34 cellular contexts compared by ENCODE assay signal in the genomic region with DNA sequence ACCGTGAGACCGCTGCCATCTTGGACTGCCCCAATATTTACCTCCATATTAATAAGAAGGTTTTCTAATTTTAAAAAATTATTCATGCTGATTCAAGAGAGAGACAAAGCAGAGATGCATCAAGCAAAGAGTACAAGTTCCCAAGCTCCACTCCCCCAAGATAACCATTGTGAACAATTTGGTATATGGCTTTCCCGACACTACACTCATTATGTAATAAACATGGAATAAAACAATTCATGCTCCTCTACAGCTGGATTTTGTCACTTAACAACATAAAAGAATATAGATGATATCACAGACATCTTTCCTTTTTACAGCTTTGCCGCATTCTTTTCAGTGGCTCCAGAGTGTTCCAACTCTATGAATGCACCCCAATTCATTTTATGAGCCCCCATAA.
"Had no signal": no experiment of that assay in that cellular context is flagged by ENCODE, and none has a peak within 500 bp of the region (broad histone marks: within the 10 kb centered on the region; RNA-seq: fewer than 3 reads in every experiment).

No MANE protein-coding gene starts in this region.

- H3K27ac ChIP-seq: adrenal gland, body of pancreas, brain microvascular endothelial cell, breast epithelium, VCaP had no signal

- FAIRE-seq: astrocyte, TTC549 had no signal

- DNase-seq: activated B cell treated with CpG ODN at 0.5 μM for 24 hours; activated CD4-positive, alpha-beta memory T cell treated with anti-CD3 and anti-CD28 coated beads for 36 hours; activated CD4-positive, alpha-beta T cell treated with anti-CD3 and anti-CD28 coated beads for 4 hours; activated CD4-positive, alpha-beta T cell treated with anti-CD3 and anti-CD28 coated beads, Interleukin-2, amount 10 ng/mL, durations not matched to agents 24 days and 14 days; activated CD4-positive, alpha-beta T cell treated with anti-CD3 and anti-CD28 coated beads, Interleukin-2, amount 50 U/mL, for 1 hour; activated CD4-positive, alpha-beta T cell treated with anti-CD3 and anti-CD28 coated beads, Interleukin-2, amount 50 U/mL, for 4 hours; activated CD4-positive, CD25-positive, alpha-beta regulatory T cell treated with anti-CD3 and anti-CD28 coated beads, Interleukin-2, amount 50 U/mL, for 72 hours; activated CD8-positive, alpha-beta memory T cell treated with anti-CD3 and anti-CD28 coated beads, Interleukin-2, amount 50 U/mL, for 4 hours; activated CD8-positive, alpha-beta T cell treated with anti-CD3 and anti-CD28 coated beads for 36 hours; activated effector memory CD4-positive, alpha-beta T cell treated with anti-CD3 and anti-CD28 coated beads, Interleukin-2, amount 50 U/mL, for 16 hours; activated gamma-delta T cell treated with Interleukin-2 at 50 U/mL for 16 hours; activated naive CD4-positive, alpha-beta T cell; activated naive CD4-positive, alpha-beta T cell treated with anti-CD3 and anti-CD28 coated beads for 36 hours; activated naive CD4-positive, alpha-beta T cell treated with anti-CD3 and anti-CD28 coated beads, Interleukin-2, amount 50 U/mL, for 16 hours; activated naive CD8-positive, alpha-beta T cell treated with anti-CD3 and anti-CD28 coated beads for 36 hours; activated T-cell treated with anti-CD3 and anti-CD28 coated beads for 4 hours; activated T-cell treated with anti-CD3 and anti-CD28 coated beads, Interleukin-2, amount 50 U/mL, for 1 hour; activated T-cell treated with anti-CD3 and anti-CD28 coated beads, Interleukin-2, amount 50 U/mL, for 4 hours; activated T-cell treated with anti-CD3 and anti-CD28 coated beads, Interleukin-2, amount 50 U/mL, for 72 hours; adrenal gland; amniotic stem cell; aorta; brain microvascular endothelial cell; central memory CD4-positive, alpha-beta T cell; T-helper 1 cell; T-helper 2 cell; T-helper 9 cell had no signal

- ATAC-seq: activated CD8-positive, alpha-beta T cell treated with anti-CD3 and anti-CD28 coated beads for 36 hours; activated naive CD4-positive, alpha-beta T cell treated with anti-CD3 and anti-CD28 coated beads, Interleukin-2, amount 50 U/mL, for 72 hours; activated T-cell treated with anti-CD3 and anti-CD28 coated beads, Interleukin-2, amount 50 U/mL, for 4 hours; activated T-cell treated with anti-CD3 and anti-CD28 coated beads, Interleukin-2, amount 50 U/mL, for 72 hours; activated T-helper 17 cell treated with anti-CD3 and anti-CD28 coated beads, Interleukin-2, amount 50 U/mL, for 72 hours; body of pancreas had no signal

- H3K27me3 ChIP-seq: adrenal gland, body of pancreas, brain microvascular endothelial cell had no signal

- H3K9me3 ChIP-seq: adrenal gland, body of pancreas, breast epithelium had no signal

- H3K36me3 ChIP-seq: adrenal gland, brain microvascular endothelial cell, breast epithelium had no signal

- H3K4me3 ChIP-seq: adrenal gland, body of pancreas, breast epithelium had no signal

- H3K4me1 ChIP-seq: body of pancreas, breast epithelium had no signal
